Comparison of ENCODE assay signal across 13 cellular contexts in genomic region chr20:21127201-21127981, GRCh38. TPM values are rescaled to one million over a fixed set of nuclear protein-coding genes. Genes with fewer than 3 reads are reported as not detected.
DNase-seq lines count a peak whose midpoint lies in the region; ATAC-seq, FAIRE-seq and TF ChIP-seq lines count a peak whose summit lies in the region.
"Had no signal": no experiment of that assay in that cellular context is flagged by ENCODE, and none has a peak within 500 bp of the region (broad histone marks: within the 10 kb centered on the region; RNA-seq: fewer than 3 reads in every experiment).

No MANE protein-coding gene starts in this region.

- no peaks in the 10 kb centered on the region for H4K20me1 ChIP-seq in OCI-LY3 (ENCODE audit: insufficient read depth, low read length)

- peaks cover 2% of the 10 kb centered on the region for H3K27me3 Mint-ChIP-seq in activated CD4-positive, alpha-beta T cell treated with anti-CD3 and anti-CD28 coated beads, Interleukin-2, amount 10 ng/mL, durations not matched to agents 24 days and 14 days

- no peak for TF ChIP-seq POLR2A in gastrocnemius medialis (IDR thresholded peaks at IDR 0.05)

- H3K9ac ChIP-seq in OCI-LY3 (ENCODE audit: low read length) (peak overlapping the region; percentile 83; the same call in 1 of the 2 replicates), kidney (ENCODE audit: low read length in 2 of 2) (no peak overlapping the region)

- no peaks in the 10 kb centered on the region for H3K79me2 ChIP-seq in OCI-LY3 (ENCODE audit: low read length)

- H2AFZ ChIP-seq in OCI-LY3 (ENCODE audit: low read depth, low read length): no peak overlapping the region

- no peak for TF ChIP-seq CTCF in OCI-LY3 (IDR thresholded peaks at IDR 0.05; ENCODE audit: low read depth, low read length)
- TF ChIP-seq CTCF in gastrocnemius medialis (IDR thresholded peaks at IDR 0.05 in 4 of 5, conservative IDR thresholded peaks at IDR 0.05 in 1 of 5): no peak
- no peak for TF ChIP-seq CTCF in kidney (IDR thresholded peaks at IDR 0.05; ENCODE audit: borderline replicate concordance, extremely low read depth, insufficient read depth)

- peak overlapping the region; percentile 91 for H3K4me3 Mint-ChIP-seq in activated CD4-positive, alpha-beta T cell treated with anti-CD3 and anti-CD28 coated beads, Interleukin-2, amount 10 ng/mL, durations not matched to agents 24 days and 14 days

- H3K9me3 Mint-ChIP-seq in activated CD4-positive, alpha-beta T cell treated with anti-CD3 and anti-CD28 coated beads, Interleukin-2, amount 10 ng/mL, durations not matched to agents 24 days and 14 days: no peaks in the 10 kb centered on the region

- H3K4me2 ChIP-seq in OCI-LY3 (ENCODE audit: low read length): peak overlapping the region; percentile 96

- H3K27me3 ChIP-seq in OCI-LY3 (ENCODE audit: low read depth, low read length) (no peaks in the 10 kb centered on the region), gastrocnemius medialis (no peaks in the 10 kb centered on the region)

- H3K36me3 ChIP-seq in OCI-LY3 (replicated peaks; ENCODE audit: low read depth, low read length): no peaks in the 10 kb centered on the region
- peaks cover 0 to 12% of the 10 kb centered on the region in 2 donors for H3K36me3 ChIP-seq in gastrocnemius medialis
- H3K36me3 ChIP-seq in kidney (ENCODE audit: control insufficient read depth in 1 of 2, insufficient read depth in 2 of 2, low read length in 2 of 2): no peaks in the 10 kb centered on the region

- intact Hi-C loops in activated CD4-positive, alpha-beta T cell treated with anti-CD3 and anti-CD28 coated beads, Interleukin-2, amount 10 ng/mL, durations not matched to agents 24 days and 14 days (cut with micrococcal nuclease): loop anchor here (2.0 to 5.0 kb wide), 2 partner anchors 27 to 175 kb away; partner anchors contain the start of gene XRN2
- intact Hi-C loops in gastrocnemius medialis (cut with DNase I; ENCODE audit: low total_unique reads) (loop anchor here (5.0 kb wide), 2 partner anchors 55 to 175 kb away; partner anchors contain the start of gene XRN2), kidney (cut with DNase I) (no loop called here)

- H3K9me3 ChIP-seq in OCI-LY3 (ENCODE audit: insufficient read depth, low read length) (no peaks in the 10 kb centered on the region), gastrocnemius medialis (no peaks in the 10 kb centered on the region), kidney (ENCODE audit: control insufficient read depth in 1 of 2, low read length in 2 of 2) (no peaks in the 10 kb centered on the region)

- no peak for DNase-seq in activated CD4-positive, alpha-beta T cell treated with anti-CD3 and anti-CD28 coated beads, Interleukin-2, amount 10 ng/mL, durations not matched to agents 24 days and 14 days
- DNase-seq in activated CD4-positive, alpha-beta T cell treated with anti-CD3 and anti-CD28 coated beads, Interleukin-2, amount 50 U/mL, for 1 hour: no peak
- DNase-seq in gastrocnemius medialis (no peak), HK-2 (ENCODE audit: unreplicated experiment) (no peak), kidney (no peak)
- DNase-seq: activated gamma-delta T cell treated with Interleukin-2 at 50 U/mL for 16 hours, islet precursor cell, NCI-H446 treated with DMSO at 0.1 percent for 48 hours had no signal

- H3K4me1 Mint-ChIP-seq in activated CD4-positive, alpha-beta T cell treated with anti-CD3 and anti-CD28 coated beads, Interleukin-2, amount 10 ng/mL, durations not matched to agents 24 days and 14 days: peaks cover 16% of the 10 kb centered on the region

- H3K27ac ChIP-seq in OCI-LY3 (ENCODE audit: low read length) (no peak overlapping the region), gastrocnemius medialis (peak overlapping the region; percentile 91 to 98 (median 95)), kidney (ENCODE audit: low read depth in 2 of 2, low read length in 2 of 2) (no peak overlapping the region)

- peak; percentile 64 for FAIRE-seq in endometrium (lab: Jason Lieb, UNC)
- no peak for FAIRE-seq in kidney (lab: Jason Lieb, UNC)

- in situ Hi-C loops in gastrocnemius medialis (cut with MboI; ENCODE audit: low sequenced_read_pairs in 4 of 4): loop anchor here in 1 of 4 donors (25.0 kb wide), 1 partner anchor 415 kb away; the partner anchor contains the start of gene RALGAPA2

- H3K36me3 Mint-ChIP-seq in activated CD4-positive, alpha-beta T cell treated with anti-CD3 and anti-CD28 coated beads, Interleukin-2, amount 10 ng/mL, durations not matched to agents 24 days and 14 days (ENCODE audit: low read depth): no peaks in the 10 kb centered on the region

- H3K4me1 ChIP-seq in OCI-LY3 (ENCODE audit: low read length) (peaks cover 12% of the 10 kb centered on the region), gastrocnemius medialis (peaks cover 7 to 19% of the 10 kb centered on the region in 2 donors), kidney (ENCODE audit: control insufficient read depth in 1 of 2, insufficient read depth in 1 of 2, low read depth in 1 of 2, low read length in 2 of 2) (peaks cover 0 to 4% of the 10 kb centered on the region in 2 donors)

- H3K4me3 ChIP-seq in OCI-LY3 (ENCODE audit: low read length) (peak overlapping the region; percentile 90; the same call in 1 of the 2 replicates), gastrocnemius medialis (peak overlapping the region in 2 of 4 donors; percentile 94 to 100), kidney (ENCODE audit: low read length in 2 of 2) (peak overlapping the region in 1 of 2 donors; percentile 74)

- H3K27ac Mint-ChIP-seq in activated CD4-positive, alpha-beta T cell treated with anti-CD3 and anti-CD28 coated beads, Interleukin-2, amount 10 ng/mL, durations not matched to agents 24 days and 14 days: no peak overlapping the region

- ATAC-seq in gastrocnemius medialis: no peak
- ATAC-seq in HG03442 (IDR thresholded peaks at IDR 0.05; ENCODE audit: unreplicated experiment): no peak

RNA-seq across cellular contexts. Expression of gene KIZ, which starts 1.5 kb away (rescaled TPM):
- total RNA-seq in activated CD4-positive, alpha-beta T cell treated with anti-CD3 and anti-CD28 coated beads, Interleukin-2, amount 10 ng/mL, durations not matched to agents 24 days and 14 days: 7.5 and 9.3 TPM in 2 replicates
- total RNA-seq in gastrocnemius medialis: 10 to 100 TPM; 21.1 to 66.6 (median 34.6) TPM
- total RNA-seq in kidney: 21.8 TPM
- polyA plus RNA-seq in kidney (ENCODE audit: insufficient read depth, low read depth, low replicate concordance): 17.3 TPM

RNA-seq across cellular contexts. Expression of gene LINC00237, which starts 21.2 kb away (rescaled TPM):
- total RNA-seq in activated CD4-positive, alpha-beta T cell treated with anti-CD3 and anti-CD28 coated beads, Interleukin-2, amount 10 ng/mL, durations not matched to agents 24 days and 14 days: not detected in 2 replicates
- total RNA-seq in gastrocnemius medialis: not detected
- not detected for total RNA-seq in kidney
- not detected for polyA plus RNA-seq in kidney (ENCODE audit: insufficient read depth, low read depth, low replicate concordance)
- total RNA-seq: LHCN-M2; T-helper 1 cell treated with Interleukin-12 subunit alpha and Interleukin-12 subunit beta and Interleukin-4 antibody, amounts not matched to agents 30 ng/mL and 1 ng/mL, for 36 hours had no signal

Comparison
In these comparisons a context has a peak if more than half of its experiments do, and no peak if none do; other contexts are left out.
1. H3K27ac ChIP-seq: peak in gastrocnemius medialis (4 of 4); none in OCI-LY3 (single experiment) and kidney (0 of 2).